In genomic region chr7:107023522-107024149, GRCh38 we compare ENCODE assay signal across 1 cellular context.
A peak's percentile ranks its signal among the peaks of the same experiment; 100 is the strongest.
TF ChIP-seq lines count a peak whose summit lies in the region.

No MANE protein-coding gene starts in this region.

TF ChIP-seq in K562, 482 proteins besides CTCF, POLR2A, EP300 and RAD21 (continued from another document and continues in another):
- TF ChIP-seq ZNF174 (CRISPR knock-in tag; IDR thresholded peaks at IDR 0.05) (no peak), HDAC3 (IDR thresholded peaks at IDR 0.05; ENCODE audit: borderline replicate concordance, partially characterized antibody) (no peak), NFATC3 (IDR thresholded peaks at IDR 0.05) (0 out of 2 replicates have a peak, but pooled peaks have one; percentile 30), ZNF436 (CRISPR knock-in tag; IDR thresholded peaks at IDR 0.05) (no peak), ZBTB12 (CRISPR knock-in tag; IDR thresholded peaks at IDR 0.05) (no peak), MCM7 (IDR thresholded peaks at IDR 0.05) (no peak), YY1 (IDR thresholded peaks at IDR 0.05; ENCODE audit: borderline replicate concordance in 1 of 3, control insufficient read depth in 1 of 3, extremely low read depth in 1 of 3, insufficient read depth in 3 of 3, insufficient read length in 1 of 3, insufficient replicate concordance in 2 of 3, low read depth in 1 of 3, low read length in 2 of 3) (peak in 1 of 3 experiments; percentile 90), TFAM (CRISPR knock-in tag; conservative IDR thresholded peaks at IDR 0.05) (no peak), PCBP2 (IDR thresholded peaks at IDR 0.05; ENCODE audit: low read depth, low read length, poor library complexity, severe bottlenecking) (no peak), L3MBTL2 (IDR thresholded peaks at IDR 0.05) (no peak), SMARCE1 (IDR thresholded peaks at IDR 0.05) (no peak), ZBTB33 (CRISPR knock-in tag; IDR thresholded peaks at IDR 0.05) (no peak), MTF1 (CRISPR knock-in tag; IDR thresholded peaks at IDR 0.05; ENCODE audit: borderline replicate concordance) (no peak), KDM1A (IDR thresholded peaks at IDR 0.05) (0 out of 4 replicates have a peak, but pooled peaks of 1 of the 2 experiments have one; percentile 47), MECOM (CRISPR knock-in tag; IDR thresholded peaks at IDR 0.05) (no peak; the same call in 1 of the 2 replicates), ZNF77 (CRISPR knock-in tag; IDR thresholded peaks at IDR 0.05) (no peak), CBX1 (IDR thresholded peaks at IDR 0.05; ENCODE audit: low read depth) (peak; percentile 70), RBM25 (IDR thresholded peaks at IDR 0.05; ENCODE audit: low read depth, low read length, severe bottlenecking) (peak; percentile 74), TEAD4 (IDR thresholded peaks at IDR 0.05; ENCODE audit: low read length) (0 out of 2 replicates have a peak, but pooled peaks have one; percentile 6), TEAD4 (CRISPR knock-in tag; IDR thresholded peaks at IDR 0.05; ENCODE audit: borderline replicate concordance) (no peak), NBN (IDR thresholded peaks at IDR 0.05; ENCODE audit: low read depth) (0 out of 2 replicates have a peak, but pooled peaks have one; percentile 33), ZNF143 (CRISPR knock-in tag; IDR thresholded peaks at IDR 0.05) (no peak), ZNF184 (CRISPR knock-in tag; IDR thresholded peaks at IDR 0.05) (no peak), LEF1 (IDR thresholded peaks at IDR 0.05) (no peak), ZNF24 (IDR thresholded peaks at IDR 0.05) (0 out of 2 replicates have a peak, but pooled peaks have one; percentile 18), PHF21A (IDR thresholded peaks at IDR 0.05; ENCODE audit: borderline replicate concordance, low read depth) (no peak), NCOR1 (IDR thresholded peaks at IDR 0.05) (peak; percentile 17; the same call in 1 of the 2 replicates), ZNF395 (CRISPR knock-in tag; IDR thresholded peaks at IDR 0.05) (no peak), PML (IDR thresholded peaks at IDR 0.05; ENCODE audit: low read length) (0 out of 2 replicates have a peak, but pooled peaks have one; percentile 45), HDAC1 (IDR thresholded peaks at IDR 0.05) (peak in 1 of 2 experiments; percentile 84; a peak in 1 of 4 replicates), RBBP5 (IDR thresholded peaks at IDR 0.05; ENCODE audit: borderline replicate concordance, insufficient read depth, low read length, poor library complexity, severe bottlenecking) (no peak), EGR1 (conservative IDR thresholded peaks at IDR 0.05) (no peak), SRSF7 (optimal IDR thresholded peaks at IDR 0.05; ENCODE audit: low read depth, low read length) (no peak), CC2D1A (IDR thresholded peaks at IDR 0.05) (peak; percentile 22; the same call in 1 of the 2 replicates), PTTG1 (tag; IDR thresholded peaks at IDR 0.05; ENCODE audit: low read depth) (no peak), TCF15 (CRISPR knock-in tag; IDR thresholded peaks at IDR 0.05) (no peak), TARDBP (IDR thresholded peaks at IDR 0.05) (no peak), EHMT2 (IDR thresholded peaks at IDR 0.05) (peak; percentile 19; the same call in 1 of the 2 replicates), NFIX (CRISPR knock-in tag; IDR thresholded peaks at IDR 0.05; ENCODE audit: low read depth) (no peak), ZNF639 (CRISPR knock-in tag; conservative IDR thresholded peaks at IDR 0.05 in 1 of 2, IDR thresholded peaks at IDR 0.05 in 1 of 2) (no peak), ZNF79 (CRISPR knock-in tag; IDR thresholded peaks at IDR 0.05; ENCODE audit: low read depth) (no peak), CBX3 (IDR thresholded peaks at IDR 0.05; ENCODE audit: borderline replicate concordance in 1 of 2, low read length in 2 of 2) (peak in 1 of 2 experiments; percentile 100; a peak in 2 of 3 replicates), MIER1 (IDR thresholded peaks at IDR 0.05; ENCODE audit: low read depth) (0 out of 2 replicates have a peak, but pooled peaks have one; percentile 20)
- TF ChIP-seq, protein P1, sequence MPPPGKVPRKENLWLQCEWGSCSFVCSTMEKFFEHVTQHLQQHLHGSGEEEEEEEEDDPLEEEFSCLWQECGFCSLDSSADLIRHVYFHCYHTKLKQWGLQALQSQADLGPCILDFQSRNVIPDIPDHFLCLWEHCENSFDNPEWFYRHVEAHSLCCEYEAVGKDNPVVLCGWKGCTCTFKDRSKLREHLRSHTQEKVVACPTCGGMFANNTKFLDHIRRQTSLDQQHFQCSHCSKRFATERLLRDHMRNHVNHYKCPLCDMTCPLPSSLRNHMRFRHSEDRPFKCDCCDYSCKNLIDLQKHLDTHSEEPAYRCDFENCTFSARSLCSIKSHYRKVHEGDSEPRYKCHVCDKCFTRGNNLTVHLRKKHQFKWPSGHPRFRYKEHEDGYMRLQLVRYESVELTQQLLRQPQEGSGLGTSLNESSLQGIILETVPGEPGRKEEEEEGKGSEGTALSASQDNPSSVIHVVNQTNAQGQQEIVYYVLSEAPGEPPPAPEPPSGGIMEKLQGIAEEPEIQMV (tag; conservative IDR thresholded peaks at IDR 0.05; ENCODE audit: low read depth): 0 out of 2 replicates have a peak, but pooled peaks have one; percentile 12
- TF ChIP-seq, protein P2, sequence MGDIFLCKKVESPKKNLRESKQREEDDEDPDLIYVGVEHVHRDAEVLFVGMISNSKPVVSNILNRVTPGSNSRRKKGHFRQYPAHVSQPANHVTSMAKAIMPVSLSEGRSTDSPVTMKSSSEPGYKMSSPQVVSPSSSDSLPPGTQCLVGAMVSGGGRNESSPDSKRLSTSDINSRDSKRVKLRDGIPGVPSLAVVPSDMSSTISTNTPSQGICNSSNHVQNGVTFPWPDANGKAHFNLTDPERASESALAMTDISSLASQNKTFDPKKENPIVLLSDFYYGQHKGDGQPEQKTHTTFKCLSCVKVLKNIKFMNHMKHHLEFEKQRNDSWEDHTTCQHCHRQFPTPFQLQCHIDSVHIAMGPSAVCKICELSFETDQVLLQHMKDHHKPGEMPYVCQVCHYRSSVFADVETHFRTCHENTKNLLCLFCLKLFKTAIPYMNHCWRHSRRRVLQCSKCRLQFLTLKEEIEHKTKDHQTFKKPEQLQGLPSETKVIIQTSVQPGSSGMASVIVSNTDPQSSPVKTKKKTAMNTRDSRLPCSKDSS (IDR thresholded peaks at IDR 0.05; ENCODE audit: low read depth, partially characterized antibody): peak; percentile 96
- TF ChIP-seq, protein P3, sequence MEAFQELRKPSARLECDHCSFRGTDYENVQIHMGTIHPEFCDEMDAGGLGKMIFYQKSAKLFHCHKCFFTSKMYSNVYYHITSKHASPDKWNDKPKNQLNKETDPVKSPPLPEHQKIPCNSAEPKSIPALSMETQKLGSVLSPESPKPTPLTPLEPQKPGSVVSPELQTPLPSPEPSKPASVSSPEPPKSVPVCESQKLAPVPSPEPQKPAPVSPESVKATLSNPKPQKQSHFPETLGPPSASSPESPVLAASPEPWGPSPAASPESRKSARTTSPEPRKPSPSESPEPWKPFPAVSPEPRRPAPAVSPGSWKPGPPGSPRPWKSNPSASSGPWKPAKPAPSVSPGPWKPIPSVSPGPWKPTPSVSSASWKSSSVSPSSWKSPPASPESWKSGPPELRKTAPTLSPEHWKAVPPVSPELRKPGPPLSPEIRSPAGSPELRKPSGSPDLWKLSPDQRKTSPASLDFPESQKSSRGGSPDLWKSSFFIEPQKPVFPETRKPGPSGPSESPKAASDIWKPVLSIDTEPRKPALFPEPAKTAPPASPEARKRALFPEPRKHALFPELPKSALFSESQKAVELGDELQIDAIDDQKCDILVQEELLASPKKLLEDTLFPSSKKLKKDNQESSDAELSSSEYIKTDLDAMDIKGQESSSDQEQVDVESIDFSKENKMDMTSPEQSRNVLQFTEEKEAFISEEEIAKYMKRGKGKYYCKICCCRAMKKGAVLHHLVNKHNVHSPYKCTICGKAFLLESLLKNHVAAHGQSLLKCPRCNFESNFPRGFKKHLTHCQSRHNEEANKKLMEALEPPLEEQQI (IDR thresholded peaks at IDR 0.05): peak; percentile 12; the same call in 1 of the 2 replicates
- TF ChIP-seq, protein P4, sequence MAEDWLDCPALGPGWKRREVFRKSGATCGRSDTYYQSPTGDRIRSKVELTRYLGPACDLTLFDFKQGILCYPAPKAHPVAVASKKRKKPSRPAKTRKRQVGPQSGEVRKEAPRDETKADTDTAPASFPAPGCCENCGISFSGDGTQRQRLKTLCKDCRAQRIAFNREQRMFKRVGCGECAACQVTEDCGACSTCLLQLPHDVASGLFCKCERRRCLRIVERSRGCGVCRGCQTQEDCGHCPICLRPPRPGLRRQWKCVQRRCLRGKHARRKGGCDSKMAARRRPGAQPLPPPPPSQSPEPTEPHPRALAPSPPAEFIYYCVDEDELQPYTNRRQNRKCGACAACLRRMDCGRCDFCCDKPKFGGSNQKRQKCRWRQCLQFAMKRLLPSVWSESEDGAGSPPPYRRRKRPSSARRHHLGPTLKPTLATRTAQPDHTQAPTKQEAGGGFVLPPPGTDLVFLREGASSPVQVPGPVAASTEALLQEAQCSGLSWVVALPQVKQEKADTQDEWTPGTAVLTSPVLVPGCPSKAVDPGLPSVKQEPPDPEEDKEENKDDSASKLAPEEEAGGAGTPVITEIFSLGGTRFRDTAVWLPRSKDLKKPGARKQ (CRISPR knock-in tag; IDR thresholded peaks at IDR 0.05): no peak
- TF ChIP-seq, protein P5, sequence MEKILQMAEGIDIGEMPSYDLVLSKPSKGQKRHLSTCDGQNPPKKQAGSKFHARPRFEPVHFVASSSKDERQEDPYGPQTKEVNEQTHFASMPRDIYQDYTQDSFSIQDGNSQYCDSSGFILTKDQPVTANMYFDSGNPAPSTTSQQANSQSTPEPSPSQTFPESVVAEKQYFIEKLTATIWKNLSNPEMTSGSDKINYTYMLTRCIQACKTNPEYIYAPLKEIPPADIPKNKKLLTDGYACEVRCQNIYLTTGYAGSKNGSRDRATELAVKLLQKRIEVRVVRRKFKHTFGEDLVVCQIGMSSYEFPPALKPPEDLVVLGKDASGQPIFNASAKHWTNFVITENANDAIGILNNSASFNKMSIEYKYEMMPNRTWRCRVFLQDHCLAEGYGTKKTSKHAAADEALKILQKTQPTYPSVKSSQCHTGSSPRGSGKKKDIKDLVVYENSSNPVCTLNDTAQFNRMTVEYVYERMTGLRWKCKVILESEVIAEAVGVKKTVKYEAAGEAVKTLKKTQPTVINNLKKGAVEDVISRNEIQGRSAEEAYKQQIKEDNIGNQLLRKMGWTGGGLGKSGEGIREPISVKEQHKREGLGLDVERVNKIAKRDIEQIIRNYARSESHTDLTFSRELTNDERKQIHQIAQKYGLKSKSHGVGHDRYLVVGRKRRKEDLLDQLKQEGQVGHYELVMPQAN (IDR thresholded peaks at IDR 0.05; ENCODE audit: borderline replicate concordance): 0 out of 2 replicates have a peak, but pooled peaks have one; percentile 16
- TF ChIP-seq, protein P6, sequence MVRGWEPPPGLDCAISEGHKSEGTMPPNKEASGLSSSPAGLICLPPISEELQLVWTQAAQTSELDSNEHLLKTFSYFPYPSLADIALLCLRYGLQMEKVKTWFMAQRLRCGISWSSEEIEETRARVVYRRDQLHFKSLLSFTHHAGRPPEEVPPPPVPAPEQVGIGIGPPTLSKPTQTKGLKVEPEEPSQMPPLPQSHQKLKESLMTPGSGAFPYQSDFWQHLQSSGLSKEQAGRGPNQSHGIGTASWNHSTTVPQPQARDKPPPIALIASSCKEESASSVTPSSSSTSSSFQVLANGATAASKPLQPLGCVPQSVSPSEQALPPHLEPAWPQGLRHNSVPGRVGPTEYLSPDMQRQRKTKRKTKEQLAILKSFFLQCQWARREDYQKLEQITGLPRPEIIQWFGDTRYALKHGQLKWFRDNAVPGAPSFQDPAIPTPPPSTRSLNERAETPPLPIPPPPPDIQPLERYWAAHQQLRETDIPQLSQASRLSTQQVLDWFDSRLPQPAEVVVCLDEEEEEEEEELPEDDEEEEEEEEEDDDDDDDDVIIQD (CRISPR knock-in tag; IDR thresholded peaks at IDR 0.05): no peak
